In the genomic region with DNA sequence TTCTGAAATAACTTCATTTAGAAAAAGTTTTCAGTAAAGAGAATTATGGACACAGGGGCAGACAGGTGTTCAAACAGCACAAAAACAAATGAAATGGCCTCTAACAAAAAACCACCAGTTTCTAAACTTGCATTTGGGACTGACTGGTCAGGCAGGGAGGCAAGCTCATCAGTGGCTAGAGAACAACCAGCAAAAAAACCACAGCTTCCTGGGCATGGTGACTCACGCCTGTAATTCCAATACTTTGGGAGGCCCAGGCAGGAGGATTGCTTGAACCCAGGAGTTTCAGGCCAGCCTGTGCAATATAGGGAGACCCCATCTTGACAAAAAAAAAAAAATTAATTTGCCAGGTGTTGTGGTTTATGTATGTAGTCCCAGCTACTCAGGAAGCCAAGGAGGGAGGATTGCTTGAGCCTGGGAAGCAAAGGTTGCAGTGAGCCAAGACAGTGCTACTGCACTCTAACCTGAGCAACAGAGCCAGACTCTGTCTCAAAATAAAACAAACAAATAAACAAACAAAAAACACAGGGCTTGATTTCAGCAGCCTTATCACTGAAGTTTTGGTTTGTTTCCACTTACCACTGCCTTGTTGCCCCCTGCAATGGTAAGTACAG, we compare ENCODE assay signal across 1 cellular context.
TF ChIP-seq lines count a peak whose summit lies in the region.

No MANE protein-coding gene starts in this region.

TF ChIP-seq in endothelial cell of umbilical vein, 7 proteins besides CTCF, POLR2A, EP300 and RAD21:
- TF ChIP-seq FOS (IDR thresholded peaks at IDR 0.05; ENCODE audit: borderline replicate concordance, insufficient read depth, low read length), result peak; percentile 71
- no peak for TF ChIP-seq POLR2AphosphoS5 (IDR thresholded peaks at IDR 0.05; ENCODE audit: insufficient read depth, low read depth, low read length)
- TF ChIP-seq JUN (IDR thresholded peaks at IDR 0.05; ENCODE audit: borderline replicate concordance, insufficient read depth, insufficient read length, low read depth), result peak; percentile 16
